In genomic region chr19:49498475-49498874, GRCh38 we compare ENCODE assay signal across 9 cellular contexts. TPM values are rescaled to one million over a fixed set of nuclear protein-coding genes. Genes with fewer than 3 reads are reported as not detected.
DNase-seq lines count a peak whose midpoint lies in the region; ATAC-seq and TF ChIP-seq lines count a peak whose summit lies in the region.
"Had no signal": no experiment of that assay in that cellular context is flagged by ENCODE, and none has a peak within 500 bp of the region (broad histone marks: within the 10 kb centered on the region; RNA-seq: fewer than 3 reads in every experiment).

No MANE protein-coding gene starts in this region.

- no peak for ATAC-seq in T-helper 17 cell
- ATAC-seq in upper lobe of right lung: no peak

- H3K36me3 ChIP-seq in iPS-18a (ENCODE audit: control insufficient read depth, low read depth, low read length): peaks cover 28% of the 10 kb centered on the region
- H3K36me3 ChIP-seq in upper lobe of right lung: peaks cover 31% of the 10 kb centered on the region

- H3K27me3 ChIP-seq in iPS-18a (ENCODE audit: control insufficient read depth, insufficient read depth, low read length) (no peaks in the 10 kb centered on the region), upper lobe of right lung (no peaks in the 10 kb centered on the region)

- peak overlapping the region; percentile 100 for H3K4me3 Mint-ChIP-seq in T-helper 17 cell

- H3K27me3 Mint-ChIP-seq in T-helper 17 cell: no peaks in the 10 kb centered on the region

- no peak overlapping the region for H3K9ac ChIP-seq in iPS-18a (ENCODE audit: low read length)

- H3K27ac Mint-ChIP-seq in T-helper 17 cell: peak overlapping the region; percentile 99

- peak; percentile 34 for DNase-seq in stimulated activated CD4-positive, alpha-beta T cell treated with anti-CD3 and anti-CD28 coated beads, Interleukin-15, amount 100 ng/mL, for 24 hours
- no peak for DNase-seq in stimulated activated CD4-positive, alpha-beta T cell treated with anti-CD3 and anti-CD28 coated beads, Interleukin-2, amount 100 ng/mL, for 48 hours
- DNase-seq in T-helper 17 cell (no peak), upper lobe of right lung (no peak), AG08396 (ENCODE audit: low spot score) (no peak), NCI-H1417 treated with DMSO at 0.1 percent for 48 hours (lab: John Stamatoyannopoulos, UW) (no peak), amniotic stem cell (lab: John Stamatoyannopoulos, UW) (no peak)
- DNase-seq: kidney glomerular epithelial cell had no signal

- H3K36me3 Mint-ChIP-seq in T-helper 17 cell (ENCODE audit: low read depth): peaks cover 22% of the 10 kb centered on the region

- H3K4me3 ChIP-seq in iPS-18a (ENCODE audit: low read length): peak overlapping the region; percentile 81
- H3K4me3 ChIP-seq in upper lobe of right lung: peak overlapping the region; percentile 52

- H3K4me1 ChIP-seq in iPS-18a (ENCODE audit: control insufficient read depth, low read depth, low read length) (peaks cover 19% of the 10 kb centered on the region), upper lobe of right lung (peaks cover 38% of the 10 kb centered on the region)

- H3K27ac ChIP-seq in iPS-18a (ENCODE audit: low read length) (no peak overlapping the region), upper lobe of right lung (no peak overlapping the region)

- peaks cover 42% of the 10 kb centered on the region for H3K4me1 Mint-ChIP-seq in T-helper 17 cell

- H3K9me3 ChIP-seq in T-helper 17 cell (ENCODE audit: control insufficient read depth, low read length, poor library complexity, severe bottlenecking): no peaks in the 10 kb centered on the region
- no peaks in the 10 kb centered on the region for H3K9me3 ChIP-seq in iPS-18a (ENCODE audit: control insufficient read depth, low read depth, low read length)
- no peaks in the 10 kb centered on the region for H3K9me3 ChIP-seq in upper lobe of right lung

- TF ChIP-seq CTCF in upper lobe of right lung (IDR thresholded peaks at IDR 0.05): no peak

- intact Hi-C loops in upper lobe of right lung (cut with DNase I): no loop called here

RNA-seq across cellular contexts. Expression of gene RPS11, which starts 2.2 kb away (rescaled TPM):
- total RNA-seq in T-helper 17 cell (1,000 to 10,000 TPM; 2,538 to 2,634 TPM), upper lobe of right lung (1,616 TPM)

RNA-seq across cellular contexts. Expression of gene RPL13A, which starts 11.1 kb away (rescaled TPM):
- total RNA-seq in T-helper 17 cell (1,000 to 10,000 TPM; 5,253 to 5,291 TPM), upper lobe of right lung (1,829 TPM)

RNA-seq across cellular contexts. Expression of gene FCGRT, which starts 14.0 kb away (rescaled TPM):
- 10 to 100 TPM; 18.7 to 24.6 TPM for total RNA-seq in T-helper 17 cell
- 320 TPM for total RNA-seq in upper lobe of right lung

RNA-seq across cellular contexts. Expression of gene FLT3LG, which starts 24.5 kb away (rescaled TPM):
- 100 to 1,000 TPM; 349 to 455 TPM for total RNA-seq in T-helper 17 cell
- 12.1 TPM for total RNA-seq in upper lobe of right lung

RNA-seq across cellular contexts. Expression of gene RCN3, which starts 29.3 kb away (rescaled TPM):
- total RNA-seq in T-helper 17 cell (1 to 10 TPM in 1 of 2 donors, under 1 TPM in 1; 0.97 to 1.3 TPM), upper lobe of right lung (22.1 TPM)

Comparison
In these comparisons a context has a peak if more than half of its experiments do, and no peak if none do; other contexts are left out.
1. RNA of gene FCGRT, which starts 14.0 kb away (total RNA-seq): 320 TPM in upper lobe of right lung (single experiment); 18.7 to 24.6 TPM in T-helper 17 cell; every median in the first group is over 10 times any median in the second.